In the genomic region with DNA sequence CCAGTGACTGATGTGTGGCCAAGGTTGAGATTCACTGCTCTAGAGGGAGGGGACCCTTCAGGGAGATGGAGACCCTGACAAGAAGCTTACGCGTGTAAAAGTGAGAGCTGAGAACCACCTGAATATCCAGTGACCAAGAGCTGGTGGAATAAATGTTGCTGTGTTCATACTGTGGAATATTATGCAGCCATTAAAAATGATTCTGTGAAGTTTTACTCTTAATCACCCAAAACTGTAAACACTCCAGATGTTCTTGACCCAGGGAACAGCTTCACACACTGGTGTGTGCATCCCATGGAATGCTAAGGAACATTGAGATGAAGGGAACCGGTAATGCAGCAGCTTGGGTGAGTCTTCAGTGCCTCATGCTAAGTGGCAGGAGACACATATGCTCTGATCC, we compare ENCODE assay signal across 29 cellular contexts. TPM values are rescaled to one million over a fixed set of nuclear protein-coding genes. Genes with fewer than 3 reads are reported as not detected.
DNase-seq lines count a peak whose midpoint lies in the region; ATAC-seq and TF ChIP-seq lines count a peak whose summit lies in the region.
"Had no signal": no experiment of that assay in that cellular context is flagged by ENCODE, and none has a peak within 500 bp of the region (broad histone marks: within the 10 kb centered on the region; RNA-seq: fewer than 3 reads in every experiment).

No MANE protein-coding gene starts in this region.

- intact Hi-C loops in heart right ventricle (cut with DNase I) (loop anchor here in 1 of 10 donors (5.0 kb wide), 1 partner anchor 36 kb away; a partner anchor contains a TSS), Right ventricle myocardium superior (cut with DNase I) (no loop called here)

- no peak for ATAC-seq in heart right ventricle
- ATAC-seq in Right ventricle myocardium superior (ENCODE audit: poor library complexity) = no peak
- ATAC-seq in GM18505 (IDR thresholded peaks at IDR 0.05; ENCODE audit: unreplicated experiment) = no peak
- ATAC-seq: A549; activated CD8-positive, alpha-beta T cell treated with anti-CD3 and anti-CD28 coated beads for 36 hours; activated naive CD4-positive, alpha-beta T cell treated with anti-CD3 and anti-CD28 coated beads, Interleukin-2, amount 50 U/mL, for 72 hours; mucosa of descending colon; right lobe of liver had no signal

- no peak for DNase-seq in heart right ventricle
- no peak for DNase-seq in Right ventricle myocardium superior
- no peak for DNase-seq in coronary artery (ENCODE audit: low spot score)
- no peak for DNase-seq in osteocyte (ENCODE audit: extremely low spot score, unreplicated experiment)
- no peak for DNase-seq in mesenteric fat pad (ENCODE audit: low spot score)
- DNase-seq in NCI-H2196 treated with DMSO at 0.1 percent for 48 hours (lab: John Stamatoyannopoulos, UW; ENCODE audit: unreplicated experiment) = no peak
- no peak for DNase-seq in GM20000 (ENCODE audit: low spot score)
- DNase-seq: activated CD4-positive, CD25-positive, alpha-beta regulatory T cell treated with anti-CD3 and anti-CD28 coated beads, Interleukin-2, amount 50 U/mL, for 72 hours; activated CD8-positive, alpha-beta T cell treated with anti-CD3 and anti-CD28 coated beads for 36 hours; anterior cingulate cortex; BE2C; caudate nucleus; DMS53; MM.1S; NCI-H2029 treated with DMSO at 0.1 percent for 48 hours; NCI-H226; NCI-H69; right lobe of liver; stimulated activated CD4-positive, alpha-beta T cell treated with anti-CD3 and anti-CD28 coated beads, Interleukin-12 subunit alpha, Interleukin-12 subunit beta, amount 100 ng/mL, for 4 hours; stimulated activated CD4-positive, alpha-beta T cell treated with anti-CD3 and anti-CD28 coated beads, Interleukin-4, amount 100 ng/mL, for 1 hour had no signal

- TF ChIP-seq CTCF in heart right ventricle (IDR thresholded peaks at IDR 0.05) = no peak
- TF ChIP-seq CTCF in coronary artery (IDR thresholded peaks at IDR 0.05) = no peak
- TF ChIP-seq CTCF in osteocyte (IDR thresholded peaks at IDR 0.05) = no peak
- TF ChIP-seq CTCF in GM20000 (IDR thresholded peaks at IDR 0.05; ENCODE audit: extremely low read depth, missing control alignments) = no peak

- H3K4me1 Mint-ChIP-seq in osteocyte (ENCODE audit: unreplicated experiment) = peaks cover 73% of the 10 kb centered on the region

- H3K27ac ChIP-seq in heart right ventricle = peak overlapping the region in 6 of 10 donors; percentile 74 to 88 (median 82)
- peak overlapping the region; percentile 80 to 94 for H3K27ac ChIP-seq in coronary artery
- H3K27ac ChIP-seq: A549, right lobe of liver had no signal

- H3K9me3 ChIP-seq in heart right ventricle = no peaks in the 10 kb centered on the region
- H3K9me3 ChIP-seq: A549, BE2C, mucosa of descending colon, right lobe of liver had no signal

- no peak overlapping the region for H3K4me3 Mint-ChIP-seq in osteocyte (ENCODE audit: unreplicated experiment)
- H3K4me3 Mint-ChIP-seq: activated CD8-positive, alpha-beta T cell treated with anti-CD3 and anti-CD28 coated beads for 36 hours; dendritic cell treated with granulocyte-macrophage colony-stimulating factor and Interleukin-4, amounts not matched to agents 40 ng/mL and 50 ng/mL, for 4 days; T-helper 1 cell treated with Interleukin-12 subunit alpha and Interleukin-12 subunit beta and Interleukin-4 antibody, amounts not matched to agents 30 μg/mL and 1 μg/mL, for 36 hours had no signal

- H3K9me3 Mint-ChIP-seq in osteocyte (ENCODE audit: unreplicated experiment) = no peaks in the 10 kb centered on the region
- H3K9me3 Mint-ChIP-seq: activated CD8-positive, alpha-beta T cell treated with anti-CD3 and anti-CD28 coated beads for 36 hours; activated naive CD4-positive, alpha-beta T cell treated with anti-CD3 and anti-CD28 coated beads, Interleukin-2, amount 50 U/mL, for 72 hours; activated T-helper 2 cell treated with anti-CD3 and anti-CD28 coated beads, Interferon-gamma antibody, Interleukin-2, Interleukin-4, amounts not matched to agents 10 μg/mL and 5 μg/mL and 100 μg/mL, durations not matched to agents 14 hours and 24 hours and 36 hours; dendritic cell treated with granulocyte-macrophage colony-stimulating factor and Interleukin-4, amounts not matched to agents 40 ng/mL and 50 ng/mL, for 4 days; T-helper 1 cell treated with Interleukin-12 subunit alpha and Interleukin-12 subunit beta and Interleukin-4 antibody, amounts not matched to agents 30 μg/mL and 1 μg/mL, for 36 hours had no signal

- H3K36me3 Mint-ChIP-seq in osteocyte (ENCODE audit: unreplicated experiment) = no peaks in the 10 kb centered on the region

- WGBS in heart right ventricle, 2 donors = 98 to 100% methylated on average over 3 of the region's 3 CpGs

- H3K4me1 ChIP-seq in heart right ventricle = peaks cover under 1 to 38% (median 25%) of the 10 kb centered on the region in 9 donors
- H3K4me1 ChIP-seq: BE2C had no signal

- TF ChIP-seq POLR2A in GM18505 (IDR thresholded peaks at IDR 0.05; ENCODE audit: borderline replicate concordance, extremely low read depth, insufficient read depth, insufficient read length) = no peak

- no peaks in the 10 kb centered on the region for H3K36me3 ChIP-seq in heart right ventricle
- H3K36me3 ChIP-seq: BE2C, right lobe of liver had no signal

- peak overlapping the region; percentile 80 for H3K27ac Mint-ChIP-seq in osteocyte (ENCODE audit: unreplicated experiment)
- H3K27ac Mint-ChIP-seq: activated CD8-positive, alpha-beta T cell treated with anti-CD3 and anti-CD28 coated beads for 36 hours; activated naive CD4-positive, alpha-beta T cell treated with anti-CD3 and anti-CD28 coated beads, Interleukin-2, amount 50 U/mL, for 72 hours; activated T-helper 2 cell treated with anti-CD3 and anti-CD28 coated beads, Interferon-gamma antibody, Interleukin-2, Interleukin-4, amounts not matched to agents 10 μg/mL and 5 μg/mL and 100 μg/mL, durations not matched to agents 14 hours and 24 hours and 36 hours; dendritic cell treated with granulocyte-macrophage colony-stimulating factor and Interleukin-4, amounts not matched to agents 40 ng/mL and 50 ng/mL, for 4 days; T-helper 1 cell treated with Interleukin-12 subunit alpha and Interleukin-12 subunit beta and Interleukin-4 antibody, amounts not matched to agents 30 μg/mL and 1 μg/mL, for 36 hours had no signal

- no peaks in the 10 kb centered on the region for H3K27me3 ChIP-seq in heart right ventricle
- H3K27me3 ChIP-seq: BE2C, right lobe of liver had no signal

- H3K4me3 ChIP-seq in heart right ventricle (no peak overlapping the region), coronary artery (no peak overlapping the region)
- H3K4me3 ChIP-seq: A549, mucosa of descending colon, right lobe of liver had no signal

- H3K27me3 Mint-ChIP-seq in osteocyte (ENCODE audit: unreplicated experiment) = no peaks in the 10 kb centered on the region
- H3K27me3 Mint-ChIP-seq: activated CD8-positive, alpha-beta T cell treated with anti-CD3 and anti-CD28 coated beads for 36 hours had no signal

RNA-seq across cellular contexts. Expression of a gene that starts 4.3 kb away (rescaled TPM):
- 10 to 100 TPM; 10.9 to 28.4 (median 13.5) TPM for total RNA-seq in heart right ventricle
- polyA plus RNA-seq in heart right ventricle = 10 to 100 TPM in 1 of 2 donors, 1 to 10 TPM in 1; 6.7 to 22.8 TPM
- total RNA-seq in Right ventricle myocardium superior = 15.5 TPM
- 29.3 and 31.9 TPM in 2 replicates for total RNA-seq in osteocyte
- 15.5 TPM for total RNA-seq in mesenteric fat pad

RNA-seq across cellular contexts. Expression of a gene that starts 17.5 kb away (rescaled TPM):
- total RNA-seq in heart right ventricle (10 to 100 TPM; 14.1 to 31.3 (median 21.6) TPM), Right ventricle myocardium superior (12.4 TPM), osteocyte (781 and 794 TPM in 2 replicates), mesenteric fat pad (267 TPM)
- 10 to 100 TPM; 18.0 to 33.7 TPM for polyA plus RNA-seq in heart right ventricle
- total RNA-seq: SK-MEL-5 had no signal
- polyA plus RNA-seq: A549 had no signal

RNA-seq across cellular contexts. Expression of a gene that starts 21.3 kb away (rescaled TPM):
- total RNA-seq in heart right ventricle = 1,000 to 10,000 TPM in 2 of 10 donors, 100 to 1,000 TPM in 8; 375 to 1,148 (median 557) TPM
- 1,000 to 10,000 TPM in 1 of 2 donors, 100 to 1,000 TPM in 1; 367 to 2,327 TPM for polyA plus RNA-seq in heart right ventricle
- total RNA-seq in Right ventricle myocardium superior = 1,131 TPM
- 0.97 TPM in 1 of 2 replicates, not detected in the other for total RNA-seq in osteocyte
- not detected for total RNA-seq in mesenteric fat pad
- total RNA-seq: SK-MEL-5 had no signal
- polyA plus RNA-seq: A549, neural cell had no signal

RNA-seq across cellular contexts. Expression of a gene that starts 36.7 kb away (rescaled TPM):
- total RNA-seq in heart right ventricle = 10 to 100 TPM; 64.4 to 92.0 (median 76.8) TPM
- 100 to 1,000 TPM in 1 of 2 donors, 10 to 100 TPM in 1; 89.3 to 150 TPM for polyA plus RNA-seq in heart right ventricle
- 75.3 TPM for total RNA-seq in Right ventricle myocardium superior
- 59.2 and 63.0 TPM in 2 replicates for total RNA-seq in osteocyte
- 60.2 TPM for total RNA-seq in mesenteric fat pad

RNA-seq across cellular contexts. Expression of a gene that starts 42.1 kb away (rescaled TPM):
- total RNA-seq in heart right ventricle = 10 to 100 TPM; 26.0 to 59.0 (median 35.4) TPM
- 10 to 100 TPM; 34.8 to 74.3 TPM for polyA plus RNA-seq in heart right ventricle
- total RNA-seq in Right ventricle myocardium superior = 28.0 TPM
- 94.5 and 106 TPM in 2 replicates for total RNA-seq in osteocyte
- total RNA-seq in mesenteric fat pad = 99.0 TPM

Comparison
In these comparisons a context has a peak if more than half of its experiments do, and no peak if none do; other contexts are left out.
1. RNA of a gene that starts 21.3 kb away (total RNA-seq): 1,131 TPM in Right ventricle myocardium superior (single experiment) and 375 to 1,148 TPM in heart right ventricle; 0.97 TPM in osteocyte and not detected in mesenteric fat pad (single experiment); every median in the first group is over 100 times any median in the second.